8 cellular contexts compared by ENCODE assay signal in genomic region chr12:8026282-8026637, GRCh38. TPM values are rescaled to one million over a fixed set of nuclear protein-coding genes. Genes with fewer than 3 reads are reported as not detected.
DNase-seq lines count a peak whose midpoint lies in the region; ATAC-seq and TF ChIP-seq lines count a peak whose summit lies in the region.

No MANE protein-coding gene starts in this region.

- H3K36me3 ChIP-seq in neuron (ENCODE audit: insufficient read depth, low read length) = no peaks in the 10 kb centered on the region

- H3K27ac Mint-ChIP-seq in HFFc6 = peak overlapping the region; percentile 100

- TF ChIP-seq POLR2A in erythroblast (IDR thresholded peaks at IDR 0.05; ENCODE audit: low read length) = peak; percentile 93

- H3K4me3 Mint-ChIP-seq in HFFc6 = peak overlapping the region; percentile 95

- H3K4me1 ChIP-seq in neuron (ENCODE audit: insufficient read depth, low read length) = no peaks in the 10 kb centered on the region

- H3K4me1 Mint-ChIP-seq in HFFc6 (ENCODE audit: low read depth) = peaks cover 21% of the 10 kb centered on the region

- no peaks in the 10 kb centered on the region for H3K36me3 Mint-ChIP-seq in HFFc6 (ENCODE audit: low read depth)

- no peak for TF ChIP-seq CTCF in HFFc6 (IDR thresholded peaks at IDR 0.05)
- no peak for TF ChIP-seq CTCF in GM10266 (IDR thresholded peaks at IDR 0.05; ENCODE audit: control insufficient read depth, insufficient read depth, low read depth, missing control alignments)

- peak overlapping the region; percentile 87 for H2AFZ ChIP-seq in neuron (ENCODE audit: low read depth, low read length)

- H3K9me3 Mint-ChIP-seq in HFFc6 = no peaks in the 10 kb centered on the region

- H3K9me3 ChIP-seq in neuron (ENCODE audit: low read length) = no peaks in the 10 kb centered on the region

- no peaks in the 10 kb centered on the region; the same call in 1 of the 2 replicates for H3K27me3 Mint-ChIP-seq in HFFc6 (ENCODE audit: insufficient read depth)

- no peak for ATAC-seq in GM18858 (IDR thresholded peaks at IDR 0.05; ENCODE audit: unreplicated experiment)

- no peaks in the 10 kb centered on the region for H3K27me3 ChIP-seq in neuron (ENCODE audit: insufficient read depth, low read length)

- peak overlapping the region; percentile 64 for H3K4me3 ChIP-seq in neuron (ENCODE audit: low read length)

- peak; percentile 53 for DNase-seq in NCI-H2196 (lab: John Stamatoyannopoulos, UW; ENCODE audit: unreplicated experiment)
- DNase-seq in NCI-H2196 treated with DMSO at 0.1 percent for 48 hours (lab: John Stamatoyannopoulos, UW; ENCODE audit: unreplicated experiment) = no peak
- DNase-seq in HFFc6 = no peak
- DNase-seq in erythroblast (lab: John Stamatoyannopoulos, UW) = no peak
- no peak for DNase-seq in GM10266 (ENCODE audit: extremely low spot score)

TF ChIP-seq in PFSK-1, 5 proteins besides CTCF, POLR2A, EP300 and RAD21:
- TF ChIP-seq TAF1 (IDR thresholded peaks at IDR 0.05; ENCODE audit: borderline replicate concordance, insufficient read depth, low read length) = no peak
- TF ChIP-seq FOXP2 (optimal IDR thresholded peaks at IDR 0.05; ENCODE audit: borderline replicate concordance, extremely low read depth, extremely low read length, insufficient read depth) = peak; percentile 98

RNA-seq across cellular contexts. Expression of gene FOXJ2, which starts 6.3 kb away (rescaled TPM):
- 10 to 100 TPM; 15.3 to 17.5 (median 15.9) TPM for total RNA-seq in HFFc6 (2021; fragmentation: NEBNext Ultra II Directional; extraction: Animal tissue kit (Norgen Biotek cat#: 25700))
- polyA plus RNA-seq in PFSK-1 (2012; ENCODE audit: insufficient read length, low read depth) = 8.9 TPM

RNA-seq across cellular contexts. Expression of gene C3AR1, which starts 39.9 kb away (rescaled TPM):
- under 1 TPM; 0.38 to 0.85 (median 0.62) TPM for total RNA-seq in HFFc6 (2021; fragmentation: NEBNext Ultra II Directional; extraction: Animal tissue kit (Norgen Biotek cat#: 25700))
- 0.50 TPM for polyA plus RNA-seq in PFSK-1 (2012; ENCODE audit: insufficient read length, low read depth)

RNA-seq across cellular contexts. Expression of gene NECAP1, which starts 55.8 kb away (rescaled TPM):
- 10 to 100 TPM; 41.1 to 48.9 (median 45.0) TPM for total RNA-seq in HFFc6 (2021; fragmentation: NEBNext Ultra II Directional; extraction: Animal tissue kit (Norgen Biotek cat#: 25700))
- polyA plus RNA-seq in PFSK-1 (2012; ENCODE audit: insufficient read length, low read depth) = 16.9 TPM
